1 cellular context compared by ENCODE assay signal in the genomic region with DNA sequence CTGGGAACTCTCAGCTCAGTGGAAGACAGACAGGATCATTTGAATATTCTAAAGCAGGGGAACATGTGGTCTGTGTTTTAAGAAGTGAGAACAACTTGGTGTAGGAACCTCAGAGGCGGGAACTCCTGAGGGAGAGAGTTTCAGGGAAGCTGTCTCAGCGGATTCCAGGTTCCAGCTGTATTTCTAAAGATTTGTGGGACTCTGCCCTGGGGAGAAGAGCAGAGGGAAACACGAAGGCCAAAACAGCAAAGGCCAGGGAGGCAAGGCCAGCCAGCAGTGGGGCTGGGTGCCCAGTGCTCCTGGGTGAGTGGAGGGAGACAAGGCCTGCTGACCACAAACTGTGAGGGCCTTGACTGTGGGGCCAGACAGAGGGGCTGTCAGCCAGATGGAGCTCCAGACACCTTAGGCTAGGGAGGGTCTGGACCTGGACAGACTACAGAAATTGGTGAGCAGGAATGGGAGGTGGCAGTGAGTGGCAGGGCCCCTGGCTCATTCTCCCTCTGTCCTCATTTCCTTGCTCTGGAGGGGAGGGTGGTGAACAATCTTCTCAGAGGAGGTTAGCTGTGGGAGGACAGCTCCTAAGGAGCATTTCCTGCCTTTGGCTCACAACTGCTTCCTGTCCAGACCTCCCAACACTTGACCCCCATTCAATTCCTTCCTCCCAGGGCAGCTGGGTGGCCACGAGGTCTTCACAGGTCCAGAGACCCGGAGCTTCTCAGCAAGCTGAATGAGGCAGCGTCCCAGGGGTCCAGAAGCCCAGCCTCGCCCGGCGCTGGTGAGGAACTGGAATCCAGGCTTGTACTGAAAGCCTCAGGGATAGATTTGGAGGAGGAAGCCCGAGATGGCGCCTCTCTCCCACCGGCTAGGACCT.
A peak's percentile ranks its signal among the peaks of the same experiment; 100 is the strongest.
TF ChIP-seq lines count a peak whose summit lies in the region.

No MANE protein-coding gene starts in this region.

TF ChIP-seq in GM12878, 131 proteins besides CTCF, POLR2A, EP300 and RAD21:
- TF ChIP-seq STAT1 (conservative IDR thresholded peaks at IDR 0.05): no peak
- no peak for TF ChIP-seq SP1 (IDR thresholded peaks at IDR 0.05; ENCODE audit: low read depth, low read length)
- no peak for TF ChIP-seq CBFB (IDR thresholded peaks at IDR 0.05; ENCODE audit: low read depth)
- no peak for TF ChIP-seq DPF2 (IDR thresholded peaks at IDR 0.05)
- no peak for TF ChIP-seq ZNF207 (IDR thresholded peaks at IDR 0.05; ENCODE audit: borderline replicate concordance)
- TF ChIP-seq NRF1 (conservative IDR thresholded peaks at IDR 0.05; ENCODE audit: low read depth, low read length): no peak
- no peak for TF ChIP-seq HDAC6 (IDR thresholded peaks at IDR 0.05; ENCODE audit: unreplicated experiment)
- no peak for TF ChIP-seq YY1 (IDR thresholded peaks at IDR 0.05; ENCODE audit: low read depth, low read length)
- TF ChIP-seq, protein P1, sequence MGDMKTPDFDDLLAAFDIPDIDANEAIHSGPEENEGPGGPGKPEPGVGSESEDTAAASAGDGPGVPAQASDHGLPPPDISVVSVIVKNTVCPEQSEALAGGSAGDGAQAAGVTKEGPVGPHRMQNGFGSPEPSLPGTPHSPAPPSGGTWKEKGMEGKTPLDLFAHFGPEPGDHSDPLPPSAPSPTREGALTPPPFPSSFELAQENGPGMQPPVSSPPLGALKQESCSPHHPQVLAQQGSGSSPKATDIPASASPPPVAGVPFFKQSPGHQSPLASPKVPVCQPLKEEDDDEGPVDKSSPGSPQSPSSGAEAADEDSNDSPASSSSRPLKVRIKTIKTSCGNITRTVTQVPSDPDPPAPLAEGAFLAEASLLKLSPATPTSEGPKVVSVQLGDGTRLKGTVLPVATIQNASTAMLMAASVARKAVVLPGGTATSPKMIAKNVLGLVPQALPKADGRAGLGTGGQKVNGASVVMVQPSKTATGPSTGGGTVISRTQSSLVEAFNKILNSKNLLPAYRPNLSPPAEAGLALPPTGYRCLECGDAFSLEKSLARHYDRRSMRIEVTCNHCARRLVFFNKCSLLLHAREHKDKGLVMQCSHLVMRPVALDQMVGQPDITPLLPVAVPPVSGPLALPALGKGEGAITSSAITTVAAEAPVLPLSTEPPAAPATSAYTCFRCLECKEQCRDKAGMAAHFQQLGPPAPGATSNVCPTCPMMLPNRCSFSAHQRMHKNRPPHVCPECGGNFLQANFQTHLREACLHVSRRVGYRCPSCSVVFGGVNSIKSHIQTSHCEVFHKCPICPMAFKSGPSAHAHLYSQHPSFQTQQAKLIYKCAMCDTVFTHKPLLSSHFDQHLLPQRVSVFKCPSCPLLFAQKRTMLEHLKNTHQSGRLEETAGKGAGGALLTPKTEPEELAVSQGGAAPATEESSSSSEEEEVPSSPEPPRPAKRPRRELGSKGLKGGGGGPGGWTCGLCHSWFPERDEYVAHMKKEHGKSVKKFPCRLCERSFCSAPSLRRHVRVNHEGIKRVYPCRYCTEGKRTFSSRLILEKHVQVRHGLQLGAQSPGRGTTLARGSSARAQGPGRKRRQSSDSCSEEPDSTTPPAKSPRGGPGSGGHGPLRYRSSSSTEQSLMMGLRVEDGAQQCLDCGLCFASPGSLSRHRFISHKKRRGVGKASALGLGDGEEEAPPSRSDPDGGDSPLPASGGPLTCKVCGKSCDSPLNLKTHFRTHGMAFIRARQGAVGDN (IDR thresholded peaks at IDR 0.05): no peak
- no peak for TF ChIP-seq EZH2 (IDR thresholded peaks at IDR 0.05; ENCODE audit: borderline replicate concordance, control insufficient read depth, low read depth, low read length)
- no peak for TF ChIP-seq FOS (IDR thresholded peaks at IDR 0.05; ENCODE audit: borderline replicate concordance, extremely low read depth, insufficient read length)
- TF ChIP-seq POU2F2 (IDR thresholded peaks at IDR 0.05; ENCODE audit: borderline replicate concordance, low read depth, low read length): 0 out of 3 replicates have a peak, but pooled peaks have one; percentile 31
- TF ChIP-seq RUNX3 (IDR thresholded peaks at IDR 0.05; ENCODE audit: low read length): peak; percentile 23; the same call in 1 of the 2 replicates
- TF ChIP-seq, protein P2, sequence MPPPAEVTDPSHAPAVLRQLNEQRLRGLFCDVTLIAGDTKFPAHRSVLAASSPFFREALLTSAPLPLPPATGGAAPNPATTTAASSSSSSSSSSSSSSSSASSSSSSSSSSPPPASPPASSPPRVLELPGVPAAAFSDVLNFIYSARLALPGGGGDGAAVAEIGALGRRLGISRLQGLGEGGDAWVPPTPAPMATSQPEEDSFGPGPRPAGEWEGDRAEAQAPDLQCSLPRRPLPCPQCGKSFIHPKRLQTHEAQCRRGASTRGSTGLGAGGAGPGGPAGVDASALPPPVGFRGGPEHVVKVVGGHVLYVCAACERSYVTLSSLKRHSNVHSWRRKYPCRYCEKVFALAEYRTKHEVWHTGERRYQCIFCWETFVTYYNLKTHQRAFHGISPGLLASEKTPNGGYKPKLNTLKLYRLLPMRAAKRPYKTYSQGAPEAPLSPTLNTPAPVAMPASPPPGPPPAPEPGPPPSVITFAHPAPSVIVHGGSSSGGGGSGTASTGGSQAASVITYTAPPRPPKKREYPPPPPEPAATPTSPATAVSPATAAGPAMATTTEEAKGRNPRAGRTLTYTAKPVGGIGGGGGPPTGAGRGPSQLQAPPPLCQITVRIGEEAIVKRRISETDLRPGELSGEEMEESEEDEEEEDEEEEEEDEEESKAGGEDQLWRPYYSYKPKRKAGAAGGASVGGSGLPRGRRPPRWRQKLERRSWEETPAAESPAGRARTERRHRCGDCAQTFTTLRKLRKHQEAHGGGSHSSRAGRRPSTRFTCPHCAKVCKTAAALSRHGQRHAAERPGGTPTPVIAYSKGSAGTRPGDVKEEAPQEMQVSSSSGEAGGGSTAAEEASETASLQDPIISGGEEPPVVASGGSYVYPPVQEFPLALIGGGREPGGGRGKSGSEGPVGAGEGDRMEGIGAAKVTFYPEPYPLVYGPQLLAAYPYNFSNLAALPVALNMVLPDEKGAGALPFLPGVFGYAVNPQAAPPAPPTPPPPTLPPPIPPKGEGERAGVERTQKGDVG (CRISPR knock-in tag; IDR thresholded peaks at IDR 0.05): no peak
- TF ChIP-seq TBL1XR1 (IDR thresholded peaks at IDR 0.05; ENCODE audit: low read depth, low read length): no peak
- no peak for TF ChIP-seq RFX5 (IDR thresholded peaks at IDR 0.05; ENCODE audit: low read depth, low read length)
- TF ChIP-seq FOXM1 (IDR thresholded peaks at IDR 0.05; ENCODE audit: low read depth, low read length): no peak
